In genomic region chr17:28724500-28725165, GRCh38 we compare ENCODE assay signal across 1 cellular context.
A peak's percentile ranks its signal among the peaks of the same experiment; 100 is the strongest.
TF ChIP-seq lines count a peak whose summit lies in the region.

No MANE protein-coding gene starts in this region.

TF ChIP-seq in HepG2, 621 proteins besides CTCF, POLR2A, EP300 and RAD21:
- TF ChIP-seq ZNF280D (CRISPR knock-in tag; IDR thresholded peaks at IDR 0.05) (peak; percentile 47; the same call in 1 of the 2 replicates), ZNF263 (CRISPR knock-in tag; IDR thresholded peaks at IDR 0.05) (no peak), ZNF740 (CRISPR knock-in tag; IDR thresholded peaks at IDR 0.05) (peak; percentile 0; the same call in 1 of the 2 replicates), MEF2D (CRISPR knock-in tag; IDR thresholded peaks at IDR 0.05) (peak; percentile 33; the same call in 1 of the 2 replicates), SSRP1 (CRISPR knock-in tag; IDR thresholded peaks at IDR 0.05) (peak; percentile 57), ZNF747 (CRISPR knock-in tag; IDR thresholded peaks at IDR 0.05; ENCODE audit: borderline replicate concordance) (0 out of 2 replicates have a peak, but pooled peaks have one; percentile 16), ETV6 (CRISPR knock-in tag; conservative IDR thresholded peaks at IDR 0.05) (peak; percentile 43; the same call in 1 of the 2 replicates), RBM22 (optimal IDR thresholded peaks at IDR 0.05; ENCODE audit: low read length) (peak; percentile 56), ZNF615 (CRISPR knock-in tag; IDR thresholded peaks at IDR 0.05; ENCODE audit: borderline replicate concordance) (0 out of 2 replicates have a peak, but pooled peaks have one; percentile 12), THAP7 (CRISPR knock-in tag; IDR thresholded peaks at IDR 0.05) (0 out of 2 replicates have a peak, but pooled peaks have one; percentile 4), ISL2 (CRISPR knock-in tag; IDR thresholded peaks at IDR 0.05) (no peak), SNAPC5 (CRISPR knock-in tag; IDR thresholded peaks at IDR 0.05; ENCODE audit: borderline replicate concordance) (peak; percentile 76; the same call in 1 of the 2 replicates), ZBTB38 (CRISPR knock-in tag; IDR thresholded peaks at IDR 0.05) (peak; percentile 63; the same call in 1 of the 2 replicates), SP4 (CRISPR knock-in tag; IDR thresholded peaks at IDR 0.05) (0 out of 2 replicates have a peak, but pooled peaks have one; percentile 19), SATB2 (CRISPR knock-in tag; IDR thresholded peaks at IDR 0.05) (no peak), FOXP1 (IDR thresholded peaks at IDR 0.05) (no peak), FOXP1 (CRISPR knock-in tag; IDR thresholded peaks at IDR 0.05) (no peak), FOSL2 (CRISPR knock-in tag; IDR thresholded peaks at IDR 0.05) (0 out of 2 replicates have a peak, but pooled peaks have one; percentile 2), ARNTL (CRISPR knock-in tag; IDR thresholded peaks at IDR 0.05) (no peak), CCDC6 (CRISPR knock-in tag; IDR thresholded peaks at IDR 0.05) (no peak), SPEN (CRISPR knock-in tag; IDR thresholded peaks at IDR 0.05; ENCODE audit: low read depth) (no peak), ZC3H4 (CRISPR knock-in tag; IDR thresholded peaks at IDR 0.05; ENCODE audit: borderline replicate concordance) (0 out of 2 replicates have a peak, but pooled peaks have one; percentile 9), ZNF678 (CRISPR knock-in tag; IDR thresholded peaks at IDR 0.05) (no peak), ZNF841 (CRISPR knock-in tag; IDR thresholded peaks at IDR 0.05; ENCODE audit: borderline replicate concordance) (peak; percentile 45; the same call in 1 of the 2 replicates), ZNF124 (CRISPR knock-in tag; IDR thresholded peaks at IDR 0.05) (no peak), RBFOX2 (IDR thresholded peaks at IDR 0.05; ENCODE audit: low read depth, low read length) (peak; percentile 27), IRX3 (CRISPR knock-in tag; IDR thresholded peaks at IDR 0.05; ENCODE audit: borderline replicate concordance, low read depth) (no peak), ZBTB46 (CRISPR knock-in tag; IDR thresholded peaks at IDR 0.05; ENCODE audit: borderline replicate concordance) (no peak), PAF1 (CRISPR knock-in tag; IDR thresholded peaks at IDR 0.05) (peak; percentile 73; the same call in 1 of the 2 replicates), SIN3A (IDR thresholded peaks at IDR 0.05; ENCODE audit: borderline replicate concordance, low read depth, low read length) (0 out of 2 replicates have a peak, but pooled peaks have one; percentile 11), NR2F2 (IDR thresholded peaks at IDR 0.05; ENCODE audit: borderline replicate concordance, low read depth) (peak; percentile 12; the same call in 1 of the 2 replicates), MTA1 (CRISPR knock-in tag; IDR thresholded peaks at IDR 0.05; ENCODE audit: borderline replicate concordance) (no peak)
TF ChIP-seq in HepG2: peak in this region for 19.
